In the genomic region with DNA sequence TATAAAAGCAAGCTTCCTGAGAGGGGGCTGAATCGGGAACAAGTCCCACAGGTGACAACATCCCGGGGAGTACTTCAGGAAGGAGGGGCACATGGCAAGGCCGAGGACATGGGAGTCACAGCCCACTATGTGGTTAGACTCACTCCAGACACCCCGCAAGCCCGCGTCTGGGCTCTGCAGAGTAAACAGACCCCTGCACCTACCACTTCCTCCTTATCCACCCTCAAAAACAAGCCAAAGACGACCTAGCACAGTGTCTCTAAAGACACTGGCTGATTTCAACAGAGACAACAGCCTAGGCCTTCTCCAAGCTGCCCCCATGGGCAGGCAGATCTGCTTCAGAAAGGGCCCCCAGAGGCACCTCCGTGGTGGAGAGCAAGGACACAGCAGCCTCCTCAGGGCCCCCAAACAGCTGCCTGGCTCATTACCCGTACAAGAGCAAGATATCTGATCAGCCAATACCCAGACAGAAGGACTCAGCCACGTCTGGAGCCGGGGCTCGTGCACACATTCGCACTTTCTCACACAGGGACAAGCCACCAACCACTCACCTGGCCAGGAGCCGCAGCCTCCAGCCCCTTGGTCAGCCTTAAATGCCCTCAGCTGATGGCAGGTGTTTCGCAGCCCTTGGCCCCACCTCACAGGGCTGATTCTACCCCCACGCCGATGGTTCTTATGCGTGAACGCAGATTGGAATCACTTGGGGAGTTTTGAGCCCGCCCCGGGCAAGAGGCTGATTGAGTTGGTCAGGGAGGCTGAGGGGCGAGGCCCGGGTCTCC, we compare ENCODE assay signal across 23 cellular contexts. TPM values are rescaled to one million over a fixed set of nuclear protein-coding genes. Genes with fewer than 3 reads are reported as not detected.
DNase-seq lines count a peak whose midpoint lies in the region; ATAC-seq, FAIRE-seq and TF ChIP-seq lines count a peak whose summit lies in the region.
"Had no signal": no experiment of that assay in that cellular context is flagged by ENCODE, and none has a peak within 500 bp of the region (broad histone marks: within the 10 kb centered on the region; RNA-seq: fewer than 3 reads in every experiment).

No MANE protein-coding gene starts in this region.

- H3K4me2 ChIP-seq in BLaER1 (peak overlapping the region; percentile 26), Karpas-422 (ENCODE audit: low read depth, low read length, poor library complexity, severe bottlenecking) (no peak overlapping the region)

- H3K4me3 Mint-ChIP-seq in activated CD8-positive, alpha-beta T cell treated with anti-CD3 and anti-CD28 coated beads for 36 hours = no peak overlapping the region
- H3K4me3 Mint-ChIP-seq in naive thymus-derived CD4-positive, alpha-beta T cell = peak overlapping the region in 1 of 10 donors; percentile 16
- H3K4me3 Mint-ChIP-seq: activated CD4-positive, alpha-beta memory T cell treated with anti-CD3 and anti-CD28 coated beads, Interleukin-2, amount 10 ng/mL, durations not matched to agents 7 days and 5 days; activated T-helper 17 cell treated with anti-CD3 and anti-CD28 coated beads, Interleukin-2, amount 50 U/mL, for 72 hours; nephron had no signal

- H3K9me2 ChIP-seq in Karpas-422 (replicated peaks; ENCODE audit: insufficient read depth, low read length) = no peaks in the 10 kb centered on the region

- FAIRE-seq in D721Med (lab: Jason Lieb, UNC) = no peak

- peak overlapping the region; percentile 49; the same call in 1 of the 2 replicates for H2AFZ ChIP-seq in Karpas-422 (ENCODE audit: low read length)

- H3K4me1 ChIP-seq in BLaER1 (peaks cover 26% of the 10 kb centered on the region), Karpas-422 (ENCODE audit: low read length) (no peaks in the 10 kb centered on the region), heart right ventricle (no peaks in the 10 kb centered on the region)
- H3K4me1 ChIP-seq in naive thymus-derived CD4-positive, alpha-beta T cell (ENCODE audit: control insufficient read depth in 2 of 2, insufficient read depth in 2 of 2, low read length in 2 of 2) = no peaks in the 10 kb centered on the region
- H3K4me1 ChIP-seq: Peyer's patch, uterus had no signal

- peak; percentile 51 for ATAC-seq in activated CD8-positive, alpha-beta T cell treated with anti-CD3 and anti-CD28 coated beads for 36 hours
- no peak for ATAC-seq in naive thymus-derived CD4-positive, alpha-beta T cell
- ATAC-seq in heart right ventricle (no peak), GM21526 (IDR thresholded peaks at IDR 0.05; ENCODE audit: low FRiP score, unreplicated experiment) (no peak)
- ATAC-seq: activated T-helper 17 cell treated with anti-CD3 and anti-CD28 coated beads, Interleukin-2, amount 50 U/mL, for 72 hours had no signal

- H3K4me3 ChIP-seq in BLaER1 (no peak overlapping the region), Karpas-422 (ENCODE audit: low read length) (no peak overlapping the region), heart right ventricle (no peak overlapping the region)
- no peak overlapping the region for H3K4me3 ChIP-seq in naive thymus-derived CD4-positive, alpha-beta T cell (ENCODE audit: low read length)
- H3K4me3 ChIP-seq: Peyer's patch, uterus had no signal

- H3K27ac ChIP-seq in BLaER1 (no peak overlapping the region; the same call in 1 of the 2 replicates), Karpas-422 (ENCODE audit: low read length) (no peak overlapping the region), heart right ventricle (no peak overlapping the region)
- no peak overlapping the region for H3K27ac ChIP-seq in naive thymus-derived CD4-positive, alpha-beta T cell (ENCODE audit: low read depth, low read length)
- H3K27ac ChIP-seq: Peyer's patch, uterus had no signal

- H3K27me3 ChIP-seq in BLaER1 (no peaks in the 10 kb centered on the region), Karpas-422 (ENCODE audit: low read length) (no peaks in the 10 kb centered on the region), heart right ventricle (peaks cover 0 to 9% (median 4%) of the 10 kb centered on the region in 7 donors)
- H3K27me3 ChIP-seq in naive thymus-derived CD4-positive, alpha-beta T cell (ENCODE audit: control insufficient read depth in 2 of 2, insufficient read depth in 2 of 2, low read length in 2 of 2) = no peaks in the 10 kb centered on the region
- H3K27me3 ChIP-seq: Peyer's patch, uterus had no signal

- no peaks in the 10 kb centered on the region for H3K9me3 ChIP-seq in BLaER1
- H3K9me3 ChIP-seq in Karpas-422 (ENCODE audit: low read length) = no peaks in the 10 kb centered on the region
- no peaks in the 10 kb centered on the region for H3K9me3 ChIP-seq in naive thymus-derived CD4-positive, alpha-beta T cell (ENCODE audit: control insufficient read depth in 2 of 3, low read length in 3 of 3)
- no peaks in the 10 kb centered on the region for H3K9me3 ChIP-seq in heart right ventricle
- H3K9me3 ChIP-seq: Peyer's patch, uterus had no signal

- no peaks in the 10 kb centered on the region for H3K27me3 Mint-ChIP-seq in activated CD8-positive, alpha-beta T cell treated with anti-CD3 and anti-CD28 coated beads for 36 hours
- H3K27me3 Mint-ChIP-seq in naive thymus-derived CD4-positive, alpha-beta T cell = no peaks in the 10 kb centered on the region

- peaks cover 11% of the 10 kb centered on the region for H3K4me1 Mint-ChIP-seq in activated CD8-positive, alpha-beta T cell treated with anti-CD3 and anti-CD28 coated beads for 36 hours (ENCODE audit: low read depth)
- H3K4me1 Mint-ChIP-seq in naive thymus-derived CD4-positive, alpha-beta T cell = peaks cover 0 to 14% (median 0%) of the 10 kb centered on the region in 7 donors
- H3K4me1 Mint-ChIP-seq: activated CD4-positive, alpha-beta memory T cell treated with anti-CD3 and anti-CD28 coated beads, Interleukin-2, amount 10 ng/mL, durations not matched to agents 7 days and 5 days; activated T-helper 17 cell treated with anti-CD3 and anti-CD28 coated beads, Interleukin-2, amount 50 U/mL, for 72 hours had no signal

- DNase-seq in Karpas-422 = peak; percentile 45
- no peak for DNase-seq in activated CD8-positive, alpha-beta T cell treated with anti-CD3 and anti-CD28 coated beads for 36 hours
- DNase-seq in naive thymus-derived CD4-positive, alpha-beta T cell = peak in 1 of 9 donors; percentile 1
- no peak for DNase-seq in heart right ventricle
- DNase-seq in KG1 (lab: John Stamatoyannopoulos, UW) = no peak
- no peak for DNase-seq in D721Med (ENCODE audit: insufficient read length, low spot score)
- DNase-seq: activated CD4-positive, alpha-beta memory T cell treated with anti-CD3 and anti-CD28 coated beads, Interleukin-2, amount 10 ng/mL, durations not matched to agents 7 days and 5 days; amniotic stem cell; central memory CD4-positive, alpha-beta T cell; effector CD8-positive, alpha-beta T cell; head of caudate nucleus; NCI-H1417 treated with DMSO at 0.1 percent for 48 hours; NCI-H748 treated with DMSO at 0.1 percent for 48 hours; Peyer's patch; stimulated activated naive CD4-positive, alpha-beta T cell; SW 1271; uterus had no signal

- CTCF ChIA-PET in activated CD8-positive, alpha-beta T cell treated with anti-CD3 and anti-CD28 coated beads for 36 hours (lab: Charles Lee) = interaction anchor here (0.6 kb wide), 1 partner anchor 473 kb away, joined by 3 read pairs; no protein-coding TSS in a partner anchor
- CTCF ChIA-PET in naive thymus-derived CD4-positive, alpha-beta T cell (lab: Charles Lee) = no interaction called here

- H3K9me3 Mint-ChIP-seq in activated CD8-positive, alpha-beta T cell treated with anti-CD3 and anti-CD28 coated beads for 36 hours = no peaks in the 10 kb centered on the region
- no peaks in the 10 kb centered on the region for H3K9me3 Mint-ChIP-seq in naive thymus-derived CD4-positive, alpha-beta T cell
- H3K9me3 Mint-ChIP-seq: activated CD4-positive, alpha-beta memory T cell treated with anti-CD3 and anti-CD28 coated beads, Interleukin-2, amount 10 ng/mL, durations not matched to agents 7 days and 5 days; activated T-helper 17 cell treated with anti-CD3 and anti-CD28 coated beads, Interleukin-2, amount 50 U/mL, for 72 hours; nephron had no signal

- TF ChIP-seq CTCF in activated CD8-positive, alpha-beta T cell treated with anti-CD3 and anti-CD28 coated beads for 36 hours (IDR thresholded peaks at IDR 0.05) = no peak
- no peak for TF ChIP-seq CTCF in heart right ventricle (IDR thresholded peaks at IDR 0.05)
- no peak for TF ChIP-seq CTCF in D721Med (IDR thresholded peaks at IDR 0.05; ENCODE audit: insufficient read depth, missing control alignments)

- no peaks in the 10 kb centered on the region for H4K20me1 ChIP-seq in BLaER1
- H4K20me1 ChIP-seq in Karpas-422 (ENCODE audit: insufficient read depth, low read depth, low read length) = no peaks in the 10 kb centered on the region

- no peaks in the 10 kb centered on the region for H3K79me2 ChIP-seq in Karpas-422 (ENCODE audit: low read length)

- H3K27ac Mint-ChIP-seq in activated CD8-positive, alpha-beta T cell treated with anti-CD3 and anti-CD28 coated beads for 36 hours = no peak overlapping the region
- H3K27ac Mint-ChIP-seq in naive thymus-derived CD4-positive, alpha-beta T cell = peak overlapping the region in 5 of 9 donors; percentile 55 to 73 (median 63)
- H3K27ac Mint-ChIP-seq: activated CD4-positive, alpha-beta memory T cell treated with anti-CD3 and anti-CD28 coated beads, Interleukin-2, amount 10 ng/mL, durations not matched to agents 7 days and 5 days; activated T-helper 17 cell treated with anti-CD3 and anti-CD28 coated beads, Interleukin-2, amount 50 U/mL, for 72 hours; nephron had no signal

- 71 to 74% methylated on average over 23 of the region's 23 CpGs for WGBS in heart right ventricle, 2 donors

- H3K36me3 ChIP-seq in BLaER1 (no peaks in the 10 kb centered on the region), Karpas-422 (ENCODE audit: insufficient read depth, low read length) (no peaks in the 10 kb centered on the region), heart right ventricle (no peaks in the 10 kb centered on the region)
- no peaks in the 10 kb centered on the region for H3K36me3 ChIP-seq in naive thymus-derived CD4-positive, alpha-beta T cell (ENCODE audit: control insufficient read depth in 2 of 3, insufficient read depth in 3 of 3, low read length in 3 of 3)
- H3K36me3 ChIP-seq: Peyer's patch, uterus had no signal

- intact Hi-C loops in activated CD8-positive, alpha-beta T cell treated with anti-CD3 and anti-CD28 coated beads for 36 hours (cut with micrococcal nuclease) = no loop called here
- intact Hi-C loops in naive thymus-derived CD4-positive, alpha-beta T cell (cut with micrococcal nuclease) = no loop called here
- intact Hi-C loops in heart right ventricle (cut with DNase I) = loop anchor here in 1 of 10 donors (1.0 kb wide), 1 partner anchor 60 kb away; no protein-coding TSS in a partner anchor

- POLR2A ChIA-PET in activated CD8-positive, alpha-beta T cell treated with anti-CD3 and anti-CD28 coated beads for 36 hours (lab: Charles Lee) = no interaction called here
- POLR2A ChIA-PET in naive thymus-derived CD4-positive, alpha-beta T cell (lab: Charles Lee) = no interaction called here

- no peaks in the 10 kb centered on the region for H3K36me3 Mint-ChIP-seq in activated CD8-positive, alpha-beta T cell treated with anti-CD3 and anti-CD28 coated beads for 36 hours (ENCODE audit: low read depth)
- no peaks in the 10 kb centered on the region for H3K36me3 Mint-ChIP-seq in naive thymus-derived CD4-positive, alpha-beta T cell

- H3K9ac ChIP-seq in BLaER1 (peak overlapping the region; percentile 33; the same call in 1 of the 2 replicates), Karpas-422 (ENCODE audit: low read length) (no peak overlapping the region)

RNA-seq across cellular contexts. Expression of a gene that starts 10.7 kb away (rescaled TPM):
- not detected in 2 replicates for total RNA-seq in Karpas-422 (2014; rRNA removed; shearing (Covaris generic); ENCODE audit: low replicate concordance)
- under 1 TPM in 1 of 2 experiments, not detected in 1; 0.16 TPM for total RNA-seq in activated CD8-positive, alpha-beta T cell treated with anti-CD3 and anti-CD28 coated beads for 36 hours
- total RNA-seq in naive thymus-derived CD4-positive, alpha-beta T cell = not detected
- polyA plus RNA-seq in naive thymus-derived CD4-positive, alpha-beta T cell = not detected
- not detected for total RNA-seq in heart right ventricle
- under 1 TPM in 1 of 2 donors, not detected in 1; 0.04 TPM for polyA plus RNA-seq in heart right ventricle
- total RNA-seq: activated CD4-positive, alpha-beta memory T cell treated with anti-CD3 and anti-CD28 coated beads, Interleukin-2, amount 10 ng/mL, durations not matched to agents 7 days and 5 days; activated T-helper 17 cell treated with anti-CD3 and anti-CD28 coated beads, Interleukin-2, amount 50 U/mL, for 72 hours; lung microvascular endothelial cell; uterus had no signal
- polyA plus RNA-seq: AG04450 had no signal

RNA-seq across cellular contexts. Expression of a gene that starts 54.0 kb away (rescaled TPM):
- total RNA-seq in Karpas-422 (2014; rRNA removed; shearing (Covaris generic); ENCODE audit: low replicate concordance) = not detected in 2 replicates
- not detected for total RNA-seq in activated CD8-positive, alpha-beta T cell treated with anti-CD3 and anti-CD28 coated beads for 36 hours
- not detected for total RNA-seq in naive thymus-derived CD4-positive, alpha-beta T cell
- polyA plus RNA-seq in naive thymus-derived CD4-positive, alpha-beta T cell = not detected
- not detected for total RNA-seq in heart right ventricle
- not detected for polyA plus RNA-seq in heart right ventricle
- total RNA-seq: activated CD4-positive, alpha-beta memory T cell treated with anti-CD3 and anti-CD28 coated beads, Interleukin-2, amount 10 ng/mL, durations not matched to agents 7 days and 5 days; activated T-helper 17 cell treated with anti-CD3 and anti-CD28 coated beads, Interleukin-2, amount 50 U/mL, for 72 hours; lung microvascular endothelial cell; Peyer's patch; uterus had no signal
- polyA plus RNA-seq: AG04450 had no signal
